Comparison of ENCODE assay signal across 9 cellular contexts in the genomic region with DNA sequence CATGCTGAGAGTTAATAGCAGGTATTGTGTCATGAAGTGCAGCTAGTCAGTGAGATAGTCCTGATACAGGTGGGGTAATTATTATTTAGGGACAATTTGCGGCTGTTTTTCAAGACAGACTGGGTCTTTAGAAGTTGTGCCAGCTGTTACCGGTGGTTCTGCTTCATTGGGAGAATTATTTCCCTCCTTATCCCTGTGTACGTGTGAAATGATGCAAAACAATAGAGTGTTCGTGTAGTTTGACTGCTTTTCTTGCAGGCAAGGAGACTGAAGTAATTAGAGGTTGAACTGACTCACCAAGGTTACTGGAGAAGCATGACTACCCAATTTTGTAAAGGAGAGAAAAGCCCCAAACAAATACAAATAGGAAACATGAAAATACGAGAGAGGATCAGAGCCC.
DNase-seq lines count a peak whose midpoint lies in the region.
"Had no signal": no experiment of that assay in that cellular context is flagged by ENCODE, and none has a peak within 500 bp of the region (broad histone marks: within the 10 kb centered on the region; RNA-seq: fewer than 3 reads in every experiment).

No MANE protein-coding gene starts in this region.

- H3K4me3 ChIP-seq in skeletal muscle cell (ENCODE audit: low read depth, low read length) = peak overlapping the region; percentile 3

- DNase-seq in DMS 273 (lab: John Stamatoyannopoulos, UW; ENCODE audit: unreplicated experiment) (peak; percentile 26), DMS 273 treated with DMSO at 0.1 percent for 48 hours (lab: John Stamatoyannopoulos, UW) (no peak), RPMI7951 (ENCODE audit: low read depth) (peak; percentile 88), fibroblast of peridontal ligament (ENCODE audit: extremely low read depth) (peak; percentile 85), skeletal muscle cell (ENCODE audit: low read depth) (peak; percentile 83), Ammon's horn (ENCODE audit: low spot score) (no peak), anterior cingulate cortex (lab: John Stamatoyannopoulos, UW) (no peak)
- DNase-seq in activated CD8-positive, alpha-beta memory T cell treated with anti-CD3 and anti-CD28 coated beads for 24 hours = no peak
- DNase-seq: NCI-H526 had no signal

Comparison
In these comparisons a context has a peak if more than half of its experiments do, and no peak if none do; other contexts are left out.
1. DNase-seq: peak in DMS 273 (single experiment), RPMI7951 (single experiment), fibroblast of peridontal ligament (single experiment) and skeletal muscle cell (single experiment); none in DMS 273 treated with DMSO at 0.1 percent for 48 hours (single experiment), activated CD8-positive, alpha-beta memory T cell treated with anti-CD3 and anti-CD28 coated beads for 24 hours (single experiment), Ammon's horn (single experiment) and anterior cingulate cortex (0 of 58).